ENCODE assay signal across 16 cellular contexts in genomic region chr11:46207270-46207669, GRCh38.
"Had no signal": no experiment of that assay in that cellular context is flagged by ENCODE, and none has a peak within 500 bp of the region (broad histone marks: within the 10 kb centered on the region; RNA-seq: fewer than 3 reads in every experiment).

No MANE protein-coding gene starts in this region.

- H3K27ac ChIP-seq: coronary artery, dorsolateral prefrontal cortex, heart left ventricle, neural progenitor cell, pancreas had no signal

- H3K4me1 ChIP-seq: pancreas had no signal

- DNase-seq: dorsolateral prefrontal cortex; effector CD8-positive, alpha-beta T cell; foreskin melanocyte; heart left ventricle; hippocampal formation; islet precursor cell; mammary epithelial cell; natural killer cell; occipital lobe; pancreas; right cardiac atrium; small intestine; stimulated activated CD4-positive, alpha-beta T cell treated with anti-CD3 and anti-CD28 coated beads, Interleukin-12 subunit alpha, Interleukin-12 subunit beta, amount 100 ng/mL, for 4 hours; stimulated activated naive CD4-positive, alpha-beta T cell had no signal

- H3K4me3 ChIP-seq: coronary artery, dorsolateral prefrontal cortex, heart left ventricle, neural progenitor cell, pancreas had no signal

- H3K9me3 ChIP-seq: heart left ventricle, pancreas had no signal

- H3K36me3 ChIP-seq: heart left ventricle, neural progenitor cell, pancreas had no signal

- H3K4me2 ChIP-seq: neural progenitor cell had no signal

- H3K27me3 ChIP-seq: neural progenitor cell, pancreas had no signal

- H3K9ac ChIP-seq: neural progenitor cell had no signal
